In genomic region chr18:5475252-5475651, GRCh38 we compare ENCODE assay signal across 19 cellular contexts.
DNase-seq lines count a peak whose midpoint lies in the region; TF ChIP-seq lines count a peak whose summit lies in the region.
"Had no signal": no experiment of that assay in that cellular context is flagged by ENCODE, and none has a peak within 500 bp of the region (broad histone marks: within the 10 kb centered on the region; RNA-seq: fewer than 3 reads in every experiment).

No MANE protein-coding gene starts in this region.

- no peaks in the 10 kb centered on the region for H3K9me3 Mint-ChIP-seq in endodermal cell
- H3K9me3 Mint-ChIP-seq: activated CD4-positive, alpha-beta memory T cell treated with anti-CD3 and anti-CD28 coated beads, Interleukin-2, amount 10 ng/mL, durations not matched to agents 7 days and 5 days; activated T-cell treated with anti-CD3 and anti-CD28 coated beads, Interleukin-2, amount 50 U/mL, for 72 hours; effector memory CD8-positive, alpha-beta T cell; T-cell had no signal

- no peak overlapping the region for H3K27ac ChIP-seq in endodermal cell (ENCODE audit: low read depth, low read length)
- H3K27ac ChIP-seq: breast epithelium, VCaP had no signal

- WGBS in endodermal cell (ENCODE audit: insufficient coverage in 1 of 2, insufficient read length in 1 of 2), 2 experiments = 96 to 100% methylated on average over 5 to 7 of the region's 7 CpGs

- H3K27me3 Mint-ChIP-seq in endodermal cell (ENCODE audit: insufficient read depth) = no peaks in the 10 kb centered on the region

- no peak overlapping the region for H3K27ac Mint-ChIP-seq in endodermal cell
- H3K27ac Mint-ChIP-seq: activated CD4-positive, alpha-beta memory T cell treated with anti-CD3 and anti-CD28 coated beads, Interleukin-2, amount 10 ng/mL, durations not matched to agents 7 days and 5 days; activated T-cell treated with anti-CD3 and anti-CD28 coated beads, Interleukin-2, amount 50 U/mL, for 72 hours; effector memory CD8-positive, alpha-beta T cell; T-cell had no signal

- H3K36me3 Mint-ChIP-seq in endodermal cell (ENCODE audit: low read depth) = peaks cover 25% of the 10 kb centered on the region
- H3K36me3 Mint-ChIP-seq: T-cell had no signal

- TF ChIP-seq POLR2A in NB4 (IDR thresholded peaks at IDR 0.05; ENCODE audit: extremely low read depth, insufficient read length) = no peak

- no peaks in the 10 kb centered on the region for H3K4me1 ChIP-seq in endodermal cell (ENCODE audit: control insufficient read depth, insufficient read depth, low read length)
- H3K4me1 ChIP-seq: breast epithelium had no signal

- H3K9me3 ChIP-seq in endodermal cell (ENCODE audit: control insufficient read depth, low read length) = no peaks in the 10 kb centered on the region
- H3K9me3 ChIP-seq: breast epithelium had no signal

- H3K4me3 ChIP-seq in NB4 (ENCODE audit: low read depth, low read length) = no peak overlapping the region
- no peak overlapping the region for H3K4me3 ChIP-seq in cardiac fibroblast (replicated peaks in 1 of 2; ENCODE audit: low read depth in 2 of 2, low read length in 2 of 2)
- no peak overlapping the region for H3K4me3 ChIP-seq in endodermal cell (ENCODE audit: low read length)
- H3K4me3 ChIP-seq: breast epithelium had no signal

- H3K4me3 Mint-ChIP-seq in endodermal cell = no peak overlapping the region
- H3K4me3 Mint-ChIP-seq: activated CD4-positive, alpha-beta memory T cell treated with anti-CD3 and anti-CD28 coated beads, Interleukin-2, amount 10 ng/mL, durations not matched to agents 7 days and 5 days; activated T-cell treated with anti-CD3 and anti-CD28 coated beads, Interleukin-2, amount 50 U/mL, for 72 hours; effector memory CD8-positive, alpha-beta T cell; T-cell had no signal

- no peaks in the 10 kb centered on the region for H3K36me3 ChIP-seq in endodermal cell (ENCODE audit: control insufficient read depth, insufficient read depth, low read length)
- H3K36me3 ChIP-seq: breast epithelium had no signal

- no peak overlapping the region for H3K9ac ChIP-seq in endodermal cell (ENCODE audit: extremely low read depth, low read length, poor library complexity, severe bottlenecking)

- DNase-seq in NB4 (ENCODE audit: low read depth) (peak; percentile 51), cardiac fibroblast (ENCODE audit: low read depth in 2 of 2) (peak; percentile 13 to 53), kidney tubule cell (ENCODE audit: low spot score) (peak; percentile 55), superior temporal gyrus (ENCODE audit: extremely low spot score) (peak; percentile 54), NCI-H1436 (lab: John Stamatoyannopoulos, UW) (no peak), endodermal cell (no peak), SHP77 (lab: John Stamatoyannopoulos, UW) (no peak)
- DNase-seq: activated CD4-positive, alpha-beta memory T cell treated with anti-CD3 and anti-CD28 coated beads, Interleukin-2, amount 10 ng/mL, durations not matched to agents 7 days and 5 days; activated T-cell treated with anti-CD3 and anti-CD28 coated beads, Interleukin-2, amount 50 U/mL, for 72 hours; DMS 273 treated with DMSO at 0.1 percent for 48 hours; effector memory CD8-positive, alpha-beta T cell; foreskin fibroblast; mesenchymal stem cell; MM.1S; NCI-H524 treated with DMSO at 0.1 percent for 48 hours; stimulated activated CD4-positive, alpha-beta T cell treated with anti-CD3 and anti-CD28 coated beads, Interleukin-2, amount 100 ng/mL, for 48 hours had no signal

- TF ChIP-seq CTCF in NB4 (IDR thresholded peaks at IDR 0.05; ENCODE audit: low read depth, low read length) (no peak), cardiac fibroblast (IDR thresholded peaks at IDR 0.05; ENCODE audit: low read depth, low read length) (no peak), endodermal cell (conservative IDR thresholded peaks at IDR 0.05) (no peak)

- peaks cover 11% of the 10 kb centered on the region for H3K4me1 Mint-ChIP-seq in endodermal cell
- H3K4me1 Mint-ChIP-seq: activated CD4-positive, alpha-beta memory T cell treated with anti-CD3 and anti-CD28 coated beads, Interleukin-2, amount 10 ng/mL, durations not matched to agents 7 days and 5 days had no signal

- no peaks in the 10 kb centered on the region for H3K27me3 ChIP-seq in endodermal cell (ENCODE audit: control insufficient read depth, insufficient read depth, low read length, poor library complexity, severe bottlenecking)
- H3K27me3 ChIP-seq: breast epithelium had no signal

Comparison
In these comparisons a context has a peak if more than half of its experiments do, and no peak if none do; other contexts are left out.
1. DNase-seq: peak in NB4 (single experiment), cardiac fibroblast (2 of 2), kidney tubule cell (single experiment) and superior temporal gyrus (single experiment); none in NCI-H1436 (single experiment), endodermal cell (single experiment) and SHP77 (0 of 2).